ENCODE assay signal across 5 cellular contexts in the genomic region with DNA sequence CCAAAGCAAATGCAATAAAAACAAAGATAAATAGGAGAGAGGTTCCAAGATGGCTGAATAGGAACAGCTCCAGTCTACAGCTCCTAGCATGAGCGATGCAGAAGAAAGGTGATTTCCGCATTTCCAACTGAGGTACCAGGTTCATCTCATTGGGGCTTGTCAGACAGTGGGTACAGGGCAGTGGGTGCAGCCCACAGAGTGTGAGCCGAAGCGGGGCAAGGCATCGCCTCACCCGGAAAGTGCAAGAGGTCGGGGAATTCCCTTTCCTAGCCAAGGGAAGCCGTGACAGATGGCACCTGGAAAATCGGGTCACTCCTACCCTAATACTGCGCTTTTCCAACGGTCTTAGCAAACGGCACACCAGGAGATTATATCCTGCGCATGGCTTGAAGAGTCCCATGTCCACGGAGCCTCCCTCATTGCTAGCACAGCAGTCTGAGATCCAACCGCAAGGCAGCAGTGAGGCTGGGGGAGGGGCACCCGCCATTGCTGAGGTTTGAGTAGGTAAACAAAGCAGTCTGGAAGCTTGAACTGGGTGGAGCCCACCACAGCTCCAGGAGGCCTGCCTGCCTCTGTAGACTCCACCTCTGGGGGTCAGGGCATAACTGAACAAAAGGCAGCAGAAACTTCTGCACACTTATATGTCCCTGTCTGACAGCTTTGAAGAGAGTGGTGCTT. TPM values are rescaled to one million over a fixed set of nuclear protein-coding genes. Genes with fewer than 3 reads are reported as not detected.
"Had no signal": no experiment of that assay in that cellular context is flagged by ENCODE, and none has a peak within 500 bp of the region (broad histone marks: within the 10 kb centered on the region; RNA-seq: fewer than 3 reads in every experiment).

No MANE protein-coding gene starts in this region.

RNA-seq across cellular contexts. Expression of a gene that starts 43.3 kb away (rescaled TPM):
- total RNA-seq: LHCN-M2, NCI-H460, OCI-LY7, PC-9, RPMI7951 had no signal
